29 cellular contexts compared by ENCODE assay signal in genomic region chr5:103617913-103618312, GRCh38.
"Had no signal": no experiment of that assay in that cellular context is flagged by ENCODE, and none has a peak within 500 bp of the region (broad histone marks: within the 10 kb centered on the region; RNA-seq: fewer than 3 reads in every experiment).

No MANE protein-coding gene starts in this region.

- H3K36me3 Mint-ChIP-seq: activated naive CD8-positive, alpha-beta T cell; memory B cell; naive thymus-derived CD8-positive, alpha-beta T cell; neural progenitor cell had no signal

- H3K27ac ChIP-seq: ascending aorta, brain microvascular endothelial cell, esophagus muscularis mucosa, gastrocnemius medialis, neural progenitor cell, testis, transverse colon, VCaP had no signal

- H3K27me3 ChIP-seq: ascending aorta, brain microvascular endothelial cell, esophagus muscularis mucosa, gastrocnemius medialis, neural progenitor cell, testis, transverse colon had no signal

- H3K4me2 ChIP-seq: neural progenitor cell had no signal

- H3K27me3 Mint-ChIP-seq: activated naive CD8-positive, alpha-beta T cell; effector memory CD8-positive, alpha-beta T cell; memory B cell; naive thymus-derived CD8-positive, alpha-beta T cell had no signal

- H3K4me1 Mint-ChIP-seq: memory B cell; naive thymus-derived CD8-positive, alpha-beta T cell; neural progenitor cell had no signal

- DNase-seq: activated CD4-positive, alpha-beta T cell treated with anti-CD3 and anti-CD28 coated beads for 4 hours; activated CD4-positive, alpha-beta T cell treated with anti-CD3 and anti-CD28 coated beads, Interleukin-2, amount 50 U/mL, for 4 hours; activated effector memory CD4-positive, alpha-beta T cell treated with Interleukin-2 at 50 U/mL for 16 hours; activated naive CD4-positive, alpha-beta T cell treated with Interleukin-2 at 50 U/mL for 16 hours; activated T-cell treated with anti-CD3 and anti-CD28 coated beads for 4 hours; brain microvascular endothelial cell; cortex of kidney; effector memory CD8-positive, alpha-beta T cell; gastrocnemius medialis; glutamatergic neuron; islet precursor cell; naive thymus-derived CD8-positive, alpha-beta T cell; occipital lobe; posterior cingulate gyrus; right cardiac atrium; stimulated activated CD4-positive, alpha-beta T cell treated with anti-CD3 and anti-CD28 coated beads, Interleukin-4, amount 100 ng/mL, for 1 hour; stimulated activated naive CD8-positive, alpha-beta T cell treated with anti-CD3 and anti-CD28 coated beads, Interleukin-15, Interleukin-2, amounts not matched to agents 100 U/mL and 50 U/mL, for 24 hours; SW 1271; T-helper 9 cell; testis; transverse colon had no signal

- H3K36me3 ChIP-seq: ascending aorta, brain microvascular endothelial cell, esophagus muscularis mucosa, gastrocnemius medialis, neural progenitor cell, transverse colon had no signal

- H3K4me3 Mint-ChIP-seq: activated naive CD8-positive, alpha-beta T cell; effector memory CD8-positive, alpha-beta T cell; memory B cell; naive thymus-derived CD8-positive, alpha-beta T cell; neural progenitor cell; T-helper 1 cell treated with Interleukin-12 subunit alpha and Interleukin-12 subunit beta and Interleukin-4 antibody, amounts not matched to agents 30 μg/mL and 1 μg/mL, for 36 hours had no signal

- H3K4me3 ChIP-seq: ascending aorta, esophagus muscularis mucosa, gastrocnemius medialis, neural progenitor cell, testis, transverse colon had no signal

- H3K9me3 ChIP-seq: ascending aorta, esophagus muscularis mucosa, gastrocnemius medialis, testis, transverse colon had no signal

- H3K4me1 ChIP-seq: ascending aorta, esophagus muscularis mucosa, gastrocnemius medialis, testis, transverse colon had no signal

- H3K27ac Mint-ChIP-seq: activated naive CD8-positive, alpha-beta T cell; effector memory CD8-positive, alpha-beta T cell; memory B cell; naive thymus-derived CD8-positive, alpha-beta T cell; neural progenitor cell; T-helper 1 cell treated with Interleukin-12 subunit alpha and Interleukin-12 subunit beta and Interleukin-4 antibody, amounts not matched to agents 30 μg/mL and 1 μg/mL, for 36 hours had no signal

- ATAC-seq: effector memory CD8-positive, alpha-beta T cell; gastrocnemius medialis; naive thymus-derived CD8-positive, alpha-beta T cell; right cardiac atrium; stimulated activated naive CD8-positive, alpha-beta T cell treated with anti-CD3 and anti-CD28 coated beads, Interleukin-15, Interleukin-2, amounts not matched to agents 100 U/mL and 50 U/mL, for 24 hours had no signal

- FAIRE-seq: TTC549 had no signal

- H3K9ac ChIP-seq: neural progenitor cell had no signal

- H3K9me3 Mint-ChIP-seq: effector memory CD8-positive, alpha-beta T cell; memory B cell; naive thymus-derived CD8-positive, alpha-beta T cell; neural progenitor cell; T-helper 1 cell treated with Interleukin-12 subunit alpha and Interleukin-12 subunit beta and Interleukin-4 antibody, amounts not matched to agents 30 μg/mL and 1 μg/mL, for 36 hours had no signal

- H2AFZ ChIP-seq: neural progenitor cell had no signal
